In the genomic region with DNA sequence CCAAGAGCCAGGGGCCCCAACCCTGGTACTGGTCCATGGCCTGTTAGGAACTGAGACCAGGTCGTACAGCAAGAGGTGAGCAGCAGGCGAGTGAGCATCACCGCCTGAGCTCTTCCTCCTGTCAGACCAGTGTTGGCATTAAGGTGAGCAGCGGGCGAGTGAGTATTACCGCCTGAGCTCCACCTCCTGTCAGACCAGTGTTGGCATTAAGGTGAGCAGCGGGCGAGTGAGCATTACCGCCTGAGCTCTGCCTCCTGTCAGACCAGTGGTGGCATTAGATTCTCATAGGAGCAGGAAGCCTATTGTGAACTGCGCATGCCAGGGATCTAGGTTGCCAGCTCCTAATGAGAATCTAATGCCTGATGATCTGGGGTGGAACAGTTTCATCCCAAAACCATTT, we compare ENCODE assay signal across 26 cellular contexts. TPM values are rescaled to one million over a fixed set of nuclear protein-coding genes. Genes with fewer than 3 reads are reported as not detected.
"Had no signal": no experiment of that assay in that cellular context is flagged by ENCODE, and none has a peak within 500 bp of the region (broad histone marks: within the 10 kb centered on the region; RNA-seq: fewer than 3 reads in every experiment).

No MANE protein-coding gene starts in this region.

- FAIRE-seq: colon, endometrium, frontal cortex, islet of Langerhans, keratinocyte had no signal

- H3K27ac ChIP-seq: epithelial cell of prostate, esophagus muscularis mucosa, foreskin keratinocyte, gastroesophageal sphincter, heart left ventricle, hepatocyte, left lung, lower lobe of right lung had no signal

- DNase-seq: cortex of kidney; effector CD4-positive, alpha-beta T cell; effector memory CD8-positive, alpha-beta T cell; endodermal cell; erythroblast; foreskin keratinocyte; heart left ventricle; hypothalamus; left cardiac atrium; left lung; left ventricle myocardium superior; lower lobe of right lung; mesenchymal stem cell; mucosa of descending colon; naive B cell had no signal

- H2AFZ ChIP-seq: hepatocyte had no signal

- ATAC-seq: effector memory CD8-positive, alpha-beta T cell; foreskin keratinocyte; gastroesophageal sphincter; heart left ventricle; left cardiac atrium; left lung; left ventricle myocardium superior; lower lobe of right lung; mucosa of descending colon had no signal

- H3K4me1 ChIP-seq: foreskin keratinocyte, left lung, lower lobe of right lung had no signal

- H3K4me3 ChIP-seq: esophagus muscularis mucosa, gastroesophageal sphincter, heart left ventricle, hepatocyte, left lung, lower lobe of right lung, mucosa of descending colon had no signal

- H3K36me3 ChIP-seq: esophagus muscularis mucosa, gastroesophageal sphincter, heart left ventricle, left lung, lower lobe of right lung had no signal

- H3K27me3 ChIP-seq: heart left ventricle, hepatocyte had no signal

- H3K4me2 ChIP-seq: hepatocyte had no signal

- H3K9me3 ChIP-seq: esophagus muscularis mucosa, gastroesophageal sphincter, heart left ventricle, left lung, lower lobe of right lung, mucosa of descending colon had no signal

RNA-seq across cellular contexts. Expression of gene UBE2QL1, which starts 31.0 kb away (rescaled TPM):
- total RNA-seq: fibroblast of lung, fibroblast of villous mesenchyme, foreskin keratinocyte, lower lobe of right lung had no signal
- polyA plus RNA-seq: fibroblast of lung, foreskin keratinocyte, hepatocyte, keratinocyte had no signal
